8 cellular contexts compared by ENCODE assay signal in genomic region chr4:48906283-48907173, GRCh38. TPM values are rescaled to one million over a fixed set of nuclear protein-coding genes. Genes with fewer than 3 reads are reported as not detected.
A peak's percentile ranks its signal among the peaks of the same experiment; 100 is the strongest.
DNase-seq lines count a peak whose midpoint lies in the region; ATAC-seq, FAIRE-seq and TF ChIP-seq lines count a peak whose summit lies in the region.

OCIAD2 (minus strand) TSS chr4:48906774; CDS start chr4:48904549, 2,225 bp downstream.

- no peaks in the 10 kb centered on the region for H3K9me3 Mint-ChIP-seq in naive B cell

- no peaks in the 10 kb centered on the region for H3K9me1 ChIP-seq in endothelial cell of umbilical vein (replicated peaks; ENCODE audit: control insufficient read depth, extremely low read depth, insufficient read depth, low read length)

- H2AFZ ChIP-seq in endothelial cell of umbilical vein (ENCODE audit: low read depth, low read length) = peak within 1 kb of the TSS; percentile 98

- peak; percentile 23 for TF ChIP-seq POLR2A in endothelial cell of umbilical vein (IDR thresholded peaks at IDR 0.05; ENCODE audit: low read depth, low read length)

- H3K27me3 ChIP-seq in BLaER1 (peaks cover 6% of the 10 kb centered on the region; the same call in 1 of the 2 replicates), endothelial cell of umbilical vein (ENCODE audit: control insufficient read depth in 2 of 2, insufficient read depth in 2 of 2, low read length in 2 of 2) (no peaks in the 10 kb centered on the region)

- H3K27ac ChIP-seq in BLaER1 (peak within 1 kb of the TSS; percentile 79), endothelial cell of umbilical vein (ENCODE audit: insufficient read depth, low read depth, low read length) (peak within 1 kb of the TSS; percentile 82)

- H3K36me3 ChIP-seq in BLaER1 = peaks cover 14% of the 10 kb centered on the region
- peaks cover 4 to 8% of the 10 kb centered on the region in 2 experiments for H3K36me3 ChIP-seq in endothelial cell of umbilical vein (ENCODE audit: control insufficient read depth in 2 of 2, extremely low read depth in 1 of 2, insufficient read depth in 2 of 2, low read length in 2 of 2)

- BruUV-seq in endothelial cell of umbilical vein (replicated peaks; lab: Mats Ljungman, UMichigan) = TSS peak; percentile 92

- H3K9me3 ChIP-seq in BLaER1 (no peaks in the 10 kb centered on the region), endothelial cell of umbilical vein (replicated peaks; ENCODE audit: control insufficient read depth, insufficient read depth, low read length) (no peaks in the 10 kb centered on the region)

- H3K4me1 ChIP-seq in BLaER1 (peaks cover 18% of the 10 kb centered on the region), endothelial cell of umbilical vein (ENCODE audit: control insufficient read depth, extremely low read depth, insufficient read depth, low read length) (peaks cover 28% of the 10 kb centered on the region)

- peak within 1 kb of the TSS; percentile 90 to 98 (median 95) for H3K4me3 Mint-ChIP-seq in naive B cell

- DNase-seq in GM19239 (ENCODE audit: insufficient read length, low spot score) (peak; percentile 81), NCI-H524 treated with DMSO at 0.1 percent for 48 hours (lab: John Stamatoyannopoulos, UW) (peak; percentile 83), endothelial cell of umbilical vein (ENCODE audit: low read depth, low spot score) (peak; percentile 70), naive B cell (peak; percentile 81)
- DNase-seq in activated CD8-positive, alpha-beta memory T cell treated with anti-CD3 and anti-CD28 coated beads for 48 hours (ENCODE audit: low read depth in 2 of 3, low spot score in 2 of 3) = peak; percentile 36 to 52 (median 52)
- DNase-seq in stimulated activated naive CD4-positive, alpha-beta T cell (lab: John Stamatoyannopoulos, UW) = peak; percentile 72 to 85 (median 82)

- dilution Hi-C loops in endothelial cell of umbilical vein (cut with MboI; ENCODE audit: extremely low pct_ligation_motif_present, low sequenced_read_pairs) = no loop called here

- peak within 1 kb of the TSS; percentile 81 for H3K4me3 ChIP-seq in BLaER1
- H3K4me3 ChIP-seq in endothelial cell of umbilical vein (replicated peaks in 1 of 3; ENCODE audit: insufficient read depth in 1 of 3, low read depth in 1 of 3, low read length in 3 of 3) = peak within 1 kb of the TSS; percentile 57 to 65 (median 61)

- H3K9ac ChIP-seq in BLaER1 (peak within 1 kb of the TSS; percentile 81), endothelial cell of umbilical vein (replicated peaks; ENCODE audit: extremely low read depth, insufficient read depth, low read length) (peak within 1 kb of the TSS; percentile 84)

- FAIRE-seq in GM19239 (lab: Jason Lieb, UNC) (peak; percentile 98), endothelial cell of umbilical vein (lab: Jason Lieb, UNC) (peak; percentile 47)

- H3K4me1 Mint-ChIP-seq in naive B cell = peaks cover 29 to 35% (median 31%) of the 10 kb centered on the region in 3 donors

- intact Hi-C loops in endothelial cell of umbilical vein (cut with micrococcal nuclease) = loop anchor here (2.0 kb wide), 1 partner anchor 56 kb away; no protein-coding TSS in a partner anchor

- H3K36me3 Mint-ChIP-seq in naive B cell = peaks cover 4 to 22% of the 10 kb centered on the region in 2 donors

- TF ChIP-seq CTCF in endothelial cell of umbilical vein (IDR thresholded peaks at IDR 0.05; ENCODE audit: extremely low read depth in 1 of 2, insufficient read depth in 1 of 2, low read depth in 1 of 2, low read length in 2 of 2) = no peak

- peak; percentile 81 for ATAC-seq in HG03442 (IDR thresholded peaks at IDR 0.05; ENCODE audit: unreplicated experiment)
- ATAC-seq in naive B cell (ENCODE audit: low read depth in 2 of 2) = peak; percentile 97 to 98

- H3K27ac Mint-ChIP-seq in naive B cell = peak within 1 kb of the TSS; percentile 79 to 97 (median 96)

- POLR2A ChIA-PET in endothelial cell of umbilical vein (lab: Charles Lee) = interaction anchor here (0.7 kb wide), 1 partner anchor 125 kb away, joined by 4 read pairs; no protein-coding TSS in a partner anchor

- CTCF ChIA-PET in endothelial cell of umbilical vein (lab: Charles Lee) = interaction anchor here (0.9 to 1.8 kb wide), 2 partner anchors 9 to 38 kb away, joined by 3 to 7 read pairs; no protein-coding TSS in a partner anchor

- H3K27me3 Mint-ChIP-seq in naive B cell = no peaks in the 10 kb centered on the region

- H4K20me1 ChIP-seq in BLaER1 = no peaks in the 10 kb centered on the region
- no peaks in the 10 kb centered on the region for H4K20me1 ChIP-seq in endothelial cell of umbilical vein (replicated peaks; ENCODE audit: control insufficient read depth, extremely low read depth, insufficient read depth, low read length)

- H3K4me2 ChIP-seq in BLaER1 (peak within 1 kb of the TSS; percentile 87), endothelial cell of umbilical vein (ENCODE audit: insufficient read depth, low read length) (peak within 1 kb of the TSS; percentile 33)

- H3K79me2 ChIP-seq in endothelial cell of umbilical vein (ENCODE audit: control insufficient read depth, insufficient read depth, low read length) = peaks cover 18% of the 10 kb centered on the region

TF ChIP-seq in endothelial cell of umbilical vein, 7 proteins besides CTCF, POLR2A, EP300 and RAD21:
- TF ChIP-seq POLR2AphosphoS5 (IDR thresholded peaks at IDR 0.05; ENCODE audit: insufficient read depth, low read depth, low read length) = peak; percentile 76
- no peak for TF ChIP-seq JUN (IDR thresholded peaks at IDR 0.05; ENCODE audit: borderline replicate concordance, insufficient read depth, insufficient read length, low read depth)
- no peak for TF ChIP-seq GATA2 (IDR thresholded peaks at IDR 0.05; ENCODE audit: insufficient read depth, insufficient read length, low read depth, low read length)

RNA-seq across cellular contexts. Expression of gene OCIAD2, which starts in this region (rescaled TPM):
- total RNA-seq in endothelial cell of umbilical vein = 99.0 and 123 TPM in 2 replicates
- polyA plus RNA-seq in endothelial cell of umbilical vein = 119 and 136 TPM in 2 replicates
- polyA plus RNA-seq in endothelial cell of umbilical vein (2011; cell fraction: cytosol; rRNA removed) = 181 and 189 TPM in 2 replicates
- polyA plus RNA-seq in endothelial cell of umbilical vein (2011; cell fraction: nucleus; rRNA removed) = 56.0 and 76.0 TPM in 2 replicates
- polyA plus RNA-seq in endothelial cell of umbilical vein (2012) = 118 and 161 TPM in 2 replicates
- polyA minus RNA-seq in endothelial cell of umbilical vein = 97.1 and 100 TPM in 2 replicates
- polyA minus RNA-seq in endothelial cell of umbilical vein (2011; cell fraction: cytosol; rRNA and poly(A)+ RNA removed) = 8.6 TPM
- 12.2 and 36.5 TPM in 2 replicates for polyA minus RNA-seq in endothelial cell of umbilical vein (2011; cell fraction: nucleus; rRNA and poly(A)+ RNA removed)
- polyA plus RNA-seq in naive B cell (ENCODE audit: low read depth in 6 of 6) = 100 to 1,000 TPM; 156 to 182 (median 166) TPM

Comparison
In these comparisons a context has a peak if more than half of its experiments do, and no peak if none do; other contexts are left out.
1. Peak in every context shown above with its lines: DNase-seq, ATAC-seq, H3K4me3 ChIP-seq and H3K27ac ChIP-seq.